ENCODE assay signal across 20 cellular contexts in the genomic region with DNA sequence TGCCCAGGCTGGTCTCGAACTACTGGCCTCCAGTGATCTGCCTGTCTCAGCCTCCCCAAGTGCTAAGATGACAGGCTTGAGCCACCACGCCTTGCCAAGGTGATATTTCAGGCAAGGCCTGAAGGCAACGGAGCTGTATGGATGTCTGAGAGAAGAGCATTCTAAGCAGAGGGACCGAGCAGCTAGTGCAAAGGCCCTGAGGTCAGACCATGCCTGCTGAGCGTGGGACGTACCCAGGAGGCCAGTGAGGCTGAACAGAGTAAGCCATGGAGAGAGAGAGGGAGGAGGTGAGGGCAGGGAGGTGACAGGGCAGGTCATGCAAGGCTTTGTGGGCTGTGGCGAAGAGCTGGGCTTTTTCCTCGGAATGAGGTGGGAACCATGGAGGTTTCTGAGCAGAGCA. TPM values are rescaled to one million over a fixed set of nuclear protein-coding genes. Genes with fewer than 3 reads are reported as not detected.
A peak's percentile ranks its signal among the peaks of the same experiment; 100 is the strongest.
DNase-seq lines count a peak whose midpoint lies in the region; ATAC-seq lines count a peak whose summit lies in the region.
"Had no signal": no experiment of that assay in that cellular context is flagged by ENCODE, and none has a peak within 500 bp of the region (broad histone marks: within the 10 kb centered on the region; RNA-seq: fewer than 3 reads in every experiment).

No MANE protein-coding gene starts in this region.

- H3K27ac Mint-ChIP-seq in activated naive CD4-positive, alpha-beta T cell treated with anti-CD3 and anti-CD28 coated beads, Interleukin-2, amount 10 ng/mL, durations not matched to agents 7 days and 5 days: peak overlapping the region; percentile 59
- peak overlapping the region; percentile 79 for H3K27ac Mint-ChIP-seq in activated CD8-positive, alpha-beta T cell treated with anti-CD3 and anti-CD28 coated beads, Interleukin-2, amount 10 ng/mL, durations not matched to agents 7 days and 5 days
- peak overlapping the region; percentile 12 for H3K27ac Mint-ChIP-seq in memory B cell
- H3K27ac Mint-ChIP-seq in stimulated activated naive B cell treated with anti-CD40 and anti-IgM and Interleukin-4, amounts not matched to agents 10 μg/mL and 1 μg/mL and 100 μg/mL, for 72 hours: peak overlapping the region; percentile 74

- no peak for DNase-seq in activated naive CD4-positive, alpha-beta T cell treated with anti-CD3 and anti-CD28 coated beads, Interleukin-2, amount 10 ng/mL, durations not matched to agents 7 days and 5 days
- no peak for DNase-seq in activated naive CD4-positive, alpha-beta T cell (lab: John Stamatoyannopoulos, UW)
- no peak for DNase-seq in activated CD8-positive, alpha-beta T cell treated with anti-CD3 and anti-CD28 coated beads, Interleukin-2, amount 10 ng/mL, durations not matched to agents 7 days and 5 days
- no peak for DNase-seq in memory B cell (ENCODE audit: low spot score in 2 of 2)
- DNase-seq in stimulated activated naive B cell treated with anti-CD40 and anti-IgM and Interleukin-4, amounts not matched to agents 10 μg/mL and 1 μg/mL and 100 μg/mL, for 72 hours: no peak
- DNase-seq in NCI-H82 (lab: John Stamatoyannopoulos, UW): no peak
- DNase-seq in NOMO-1 treated with dmso at 0.1 percent for 144 hours (lab: John Stamatoyannopoulos, UW; ENCODE audit: unreplicated experiment): no peak
- DNase-seq: activated CD8-positive, alpha-beta memory T cell treated with anti-CD3 and anti-CD28 coated beads, Interleukin-2, amount 50 U/mL, for 48 hours; erythroblast; KG1; left colon; NCI-H2081; NCI-H510A; occipital lobe; stimulated activated naive CD8-positive, alpha-beta T cell treated with anti-CD3 and anti-CD28 coated beads, Interleukin-15, Interleukin-2, amounts not matched to agents 100 U/mL and 50 U/mL, for 24 hours; upper lobe of right lung had no signal

- ATAC-seq in activated CD8-positive, alpha-beta T cell treated with anti-CD3 and anti-CD28 coated beads, Interleukin-2, amount 10 ng/mL, durations not matched to agents 7 days and 5 days: no peak
- ATAC-seq in memory B cell (ENCODE audit: low read depth) (no peak), HG03342 (IDR thresholded peaks at IDR 0.05; ENCODE audit: unreplicated experiment) (no peak)
- ATAC-seq in stimulated activated naive B cell treated with anti-CD40 and anti-IgM and Interleukin-4, amounts not matched to agents 10 μg/mL and 1 μg/mL and 100 μg/mL, for 72 hours (replicated peaks): no peak
- ATAC-seq: left colon; Right ventricle myocardium inferior; sciatic nerve; stimulated activated naive CD8-positive, alpha-beta T cell treated with anti-CD3 and anti-CD28 coated beads, Interleukin-15, Interleukin-2, amounts not matched to agents 100 U/mL and 50 U/mL, for 24 hours; upper lobe of right lung had no signal

- CTCF ChIA-PET in activated naive CD4-positive, alpha-beta T cell treated with anti-CD3 and anti-CD28 coated beads, Interleukin-2, amount 10 ng/mL, durations not matched to agents 7 days and 5 days (lab: Charles Lee): interaction anchor here (0.6 to 1.0 kb wide), 2 partner anchors 22 to 39 kb away, joined by 3 to 4 read pairs; no protein-coding TSS in a partner anchor
- CTCF ChIA-PET in activated CD8-positive, alpha-beta T cell treated with anti-CD3 and anti-CD28 coated beads, Interleukin-2, amount 10 ng/mL, durations not matched to agents 7 days and 5 days (lab: Charles Lee): interaction anchor here (1.1 to 3.9 kb wide), 3 partner anchors 22 to 40 kb away, joined by 4 to 26 read pairs (median 9); no protein-coding TSS in a partner anchor

- peaks cover 53% of the 10 kb centered on the region for H3K4me1 Mint-ChIP-seq in activated naive CD4-positive, alpha-beta T cell treated with anti-CD3 and anti-CD28 coated beads, Interleukin-2, amount 10 ng/mL, durations not matched to agents 7 days and 5 days
- peaks cover 48% of the 10 kb centered on the region for H3K4me1 Mint-ChIP-seq in activated CD8-positive, alpha-beta T cell treated with anti-CD3 and anti-CD28 coated beads, Interleukin-2, amount 10 ng/mL, durations not matched to agents 7 days and 5 days (ENCODE audit: low read depth)
- H3K4me1 Mint-ChIP-seq in memory B cell: peaks cover 32% of the 10 kb centered on the region
- peaks cover 26 to 70% of the 10 kb centered on the region in 2 donors for H3K4me1 Mint-ChIP-seq in stimulated activated naive B cell treated with anti-CD40 and anti-IgM and Interleukin-4, amounts not matched to agents 10 μg/mL and 1 μg/mL and 100 μg/mL, for 72 hours

- POLR2A ChIA-PET in activated CD8-positive, alpha-beta T cell treated with anti-CD3 and anti-CD28 coated beads, Interleukin-2, amount 10 ng/mL, durations not matched to agents 7 days and 5 days (lab: Charles Lee): interaction anchor here (0.6 to 6.7 kb wide), 4 partner anchors 19 to 113 kb away, joined by 3 to 35 read pairs (median 4); no protein-coding TSS in a partner anchor

- no peak overlapping the region for H3K4me3 Mint-ChIP-seq in activated naive CD4-positive, alpha-beta T cell treated with anti-CD3 and anti-CD28 coated beads, Interleukin-2, amount 10 ng/mL, durations not matched to agents 7 days and 5 days
- H3K4me3 Mint-ChIP-seq in activated CD8-positive, alpha-beta T cell treated with anti-CD3 and anti-CD28 coated beads, Interleukin-2, amount 10 ng/mL, durations not matched to agents 7 days and 5 days: no peak overlapping the region
- no peak overlapping the region for H3K4me3 Mint-ChIP-seq in memory B cell
- peak overlapping the region in 1 of 2 donors; percentile 44 for H3K4me3 Mint-ChIP-seq in stimulated activated naive B cell treated with anti-CD40 and anti-IgM and Interleukin-4, amounts not matched to agents 10 μg/mL and 1 μg/mL and 100 μg/mL, for 72 hours

- H3K9me3 Mint-ChIP-seq in activated naive CD4-positive, alpha-beta T cell treated with anti-CD3 and anti-CD28 coated beads, Interleukin-2, amount 10 ng/mL, durations not matched to agents 7 days and 5 days: no peaks in the 10 kb centered on the region
- H3K9me3 Mint-ChIP-seq in activated CD8-positive, alpha-beta T cell treated with anti-CD3 and anti-CD28 coated beads, Interleukin-2, amount 10 ng/mL, durations not matched to agents 7 days and 5 days (ENCODE audit: insufficient read depth): no peaks in the 10 kb centered on the region
- H3K9me3 Mint-ChIP-seq in memory B cell: no peaks in the 10 kb centered on the region
- H3K9me3 Mint-ChIP-seq in stimulated activated naive B cell treated with anti-CD40 and anti-IgM and Interleukin-4, amounts not matched to agents 10 μg/mL and 1 μg/mL and 100 μg/mL, for 72 hours: no peaks in the 10 kb centered on the region

- H3K27me3 Mint-ChIP-seq in activated naive CD4-positive, alpha-beta T cell treated with anti-CD3 and anti-CD28 coated beads, Interleukin-2, amount 10 ng/mL, durations not matched to agents 7 days and 5 days: no peaks in the 10 kb centered on the region
- H3K27me3 Mint-ChIP-seq in activated CD8-positive, alpha-beta T cell treated with anti-CD3 and anti-CD28 coated beads, Interleukin-2, amount 10 ng/mL, durations not matched to agents 7 days and 5 days (ENCODE audit: low read depth): no peaks in the 10 kb centered on the region
- no peaks in the 10 kb centered on the region for H3K27me3 Mint-ChIP-seq in memory B cell
- no peaks in the 10 kb centered on the region for H3K27me3 Mint-ChIP-seq in stimulated activated naive B cell treated with anti-CD40 and anti-IgM and Interleukin-4, amounts not matched to agents 10 μg/mL and 1 μg/mL and 100 μg/mL, for 72 hours

- peaks cover 30% of the 10 kb centered on the region for H3K36me3 Mint-ChIP-seq in activated naive CD4-positive, alpha-beta T cell treated with anti-CD3 and anti-CD28 coated beads, Interleukin-2, amount 10 ng/mL, durations not matched to agents 7 days and 5 days
- H3K36me3 Mint-ChIP-seq in activated CD8-positive, alpha-beta T cell treated with anti-CD3 and anti-CD28 coated beads, Interleukin-2, amount 10 ng/mL, durations not matched to agents 7 days and 5 days (ENCODE audit: low read depth): peaks cover 28% of the 10 kb centered on the region
- H3K36me3 Mint-ChIP-seq in memory B cell: peaks cover 15% of the 10 kb centered on the region
- peaks cover 30 to 31% of the 10 kb centered on the region in 2 donors for H3K36me3 Mint-ChIP-seq in stimulated activated naive B cell treated with anti-CD40 and anti-IgM and Interleukin-4, amounts not matched to agents 10 μg/mL and 1 μg/mL and 100 μg/mL, for 72 hours

RNA-seq across cellular contexts. Expression of gene SLC44A2, which starts 3.4 kb away (rescaled TPM):
- total RNA-seq in activated CD8-positive, alpha-beta T cell treated with anti-CD3 and anti-CD28 coated beads, Interleukin-2, amount 10 ng/mL, durations not matched to agents 7 days and 5 days: 100 to 1,000 TPM; 112 to 121 TPM

RNA-seq across cellular contexts. Expression of gene ILF3, which starts 32.2 kb away (rescaled TPM):
- 100 to 1,000 TPM; 407 to 408 TPM for total RNA-seq in activated CD8-positive, alpha-beta T cell treated with anti-CD3 and anti-CD28 coated beads, Interleukin-2, amount 10 ng/mL, durations not matched to agents 7 days and 5 days

RNA-seq across cellular contexts. Expression of gene AP1M2, which starts 34.9 kb away (rescaled TPM):
- total RNA-seq in activated CD8-positive, alpha-beta T cell treated with anti-CD3 and anti-CD28 coated beads, Interleukin-2, amount 10 ng/mL, durations not matched to agents 7 days and 5 days: not detected
- total RNA-seq: dermis microvascular lymphatic vessel endothelial cell, occipital lobe, Right ventricle myocardium inferior, sciatic nerve had no signal

RNA-seq across cellular contexts. Expression of gene CDKN2D, which starts 53.2 kb away (rescaled TPM):
- total RNA-seq in activated CD8-positive, alpha-beta T cell treated with anti-CD3 and anti-CD28 coated beads, Interleukin-2, amount 10 ng/mL, durations not matched to agents 7 days and 5 days: 10 to 100 TPM; 86.0 to 88.7 TPM

RNA-seq across cellular contexts. Expression of gene KRI1, which starts 56.2 kb away (rescaled TPM):
- 10 to 100 TPM; 64.0 to 72.8 TPM for total RNA-seq in activated CD8-positive, alpha-beta T cell treated with anti-CD3 and anti-CD28 coated beads, Interleukin-2, amount 10 ng/mL, durations not matched to agents 7 days and 5 days

Comparison
In these comparisons a context has a peak if more than half of its experiments do, and no peak if none do; other contexts are left out.
1. H3K27ac Mint-ChIP-seq: peak in every context shown above with its lines; median percentile 79 in activated CD8-positive, alpha-beta T cell treated with anti-CD3 and anti-CD28 coated beads, Interleukin-2, amount 10 ng/mL, durations not matched to agents 7 days and 5 days; 74 in stimulated activated naive B cell treated with anti-CD40 and anti-IgM and Interleukin-4, amounts not matched to agents 10 μg/mL and 1 μg/mL and 100 μg/mL, for 72 hours; 59 in activated naive CD4-positive, alpha-beta T cell treated with anti-CD3 and anti-CD28 coated beads, Interleukin-2, amount 10 ng/mL, durations not matched to agents 7 days and 5 days; 12 in memory B cell.